ENCODE assay signal across 18 cellular contexts in the genomic region with DNA sequence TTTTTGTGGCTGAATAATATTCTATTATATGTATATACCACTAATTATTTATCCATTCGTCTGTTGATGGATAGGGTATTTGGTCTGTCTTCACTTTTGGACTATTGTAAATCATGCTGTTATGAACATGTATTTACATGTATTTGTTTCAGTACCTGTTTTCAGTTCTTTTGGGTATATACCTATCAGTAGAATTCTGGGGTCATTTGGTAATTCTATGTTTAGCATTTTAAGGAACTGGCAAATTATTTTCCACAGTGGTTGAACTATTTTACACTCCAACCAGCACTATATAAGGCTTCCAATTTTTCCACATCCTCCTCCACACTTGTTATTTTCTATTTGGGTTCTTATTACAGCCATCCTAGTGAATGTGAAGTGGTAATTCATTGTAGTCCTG. TPM values are rescaled to one million over a fixed set of nuclear protein-coding genes. Genes with fewer than 3 reads are reported as not detected.
DNase-seq lines count a peak whose midpoint lies in the region; ATAC-seq and TF ChIP-seq lines count a peak whose summit lies in the region.
"Had no signal": no experiment of that assay in that cellular context is flagged by ENCODE, and none has a peak within 500 bp of the region (broad histone marks: within the 10 kb centered on the region; RNA-seq: fewer than 3 reads in every experiment).

No MANE protein-coding gene starts in this region.

- CTCF ChIA-PET in activated B cell treated with CpG ODN at 0.5 μM for 24 hours (lab: Charles Lee) (no interaction called here), OCI-LY7 (lab: Charles Lee; ENCODE audit: unreplicated experiment) (no interaction called here)

- H3K79me2 ChIP-seq in OCI-LY7 (ENCODE audit: insufficient read depth, low read depth, low read length) = peaks cover 9% of the 10 kb centered on the region; the same call in 1 of the 2 replicates

- H3K9me3 ChIP-seq in spleen (peaks cover 3 to 63% (median 55%) of the 10 kb centered on the region in 8 donors), OCI-LY7 (ENCODE audit: low read length) (peaks cover 49% of the 10 kb centered on the region)

- H3K36me3 ChIP-seq in spleen (peaks cover 0 to 56% (median 8%) of the 10 kb centered on the region in 6 donors), OCI-LY7 (ENCODE audit: insufficient read depth, low read length) (peaks cover 27% of the 10 kb centered on the region; the same call in 1 of the 2 replicates)
- H3K36me3 ChIP-seq: MG63 had no signal

- TF ChIP-seq CTCF in activated B cell treated with CpG ODN at 0.5 μM for 24 hours (IDR thresholded peaks at IDR 0.05) (no peak), spleen (IDR thresholded peaks at IDR 0.05 in 8 of 11, conservative IDR thresholded peaks at IDR 0.05 in 3 of 11) (no peak), OCI-LY7 (conservative IDR thresholded peaks at IDR 0.05; ENCODE audit: low read length) (no peak)

- no peaks in the 10 kb centered on the region for H3K27me3 Mint-ChIP-seq in activated B cell treated with CpG ODN at 0.5 μM for 24 hours
- H3K27me3 Mint-ChIP-seq in naive thymus-derived CD8-positive, alpha-beta T cell = no peaks in the 10 kb centered on the region

- no peak overlapping the region for H3K4me2 ChIP-seq in OCI-LY7 (ENCODE audit: low read length)

- no TSS peak for BruUV-seq in OCI-LY7 (replicated peaks; lab: Mats Ljungman, UMichigan)

- H3K27me3 ChIP-seq in spleen (replicated peaks in 1 of 7) = no peaks in the 10 kb centered on the region
- H3K27me3 ChIP-seq: MG63 had no signal

- H3K4me3 ChIP-seq in spleen (no peak overlapping the region), OCI-LY7 (ENCODE audit: low read depth, low read length, poor library complexity, severe bottlenecking) (no peak overlapping the region)
- H3K4me3 ChIP-seq: MG63 had no signal

- DNase-seq in activated B cell treated with CpG ODN at 0.5 μM for 24 hours (no peak), spleen (no peak), erythroblast (lab: John Stamatoyannopoulos, UW) (no peak), OCI-LY7 (ENCODE audit: low spot score) (no peak)
- no peak for DNase-seq in naive thymus-derived CD8-positive, alpha-beta T cell
- DNase-seq: activated CD4-positive, alpha-beta T cell treated with anti-CD3 and anti-CD28 coated beads, Interleukin-2, amount 50 U/mL, for 1 hour; Caco-2; foreskin melanocyte; MG63; NCI-H2029 treated with DMSO at 0.1 percent for 48 hours; NCI-H510A; stimulated activated CD4-positive, alpha-beta T cell treated with anti-CD3 and anti-CD28 coated beads, Interleukin-4, amount 100 ng/mL, for 4 hours had no signal

- POLR2A ChIA-PET in activated B cell treated with CpG ODN at 0.5 μM for 24 hours (lab: Charles Lee) = no interaction called here
- POLR2A ChIA-PET in naive thymus-derived CD8-positive, alpha-beta T cell (lab: Charles Lee) = no interaction called here
- POLR2A ChIA-PET in OCI-LY7 (lab: Charles Lee) = no interaction called here

- TF ChIP-seq POLR2A in spleen (IDR thresholded peaks at IDR 0.05) (no peak), erythroblast (IDR thresholded peaks at IDR 0.05; ENCODE audit: low read length) (no peak)

- intact Hi-C loops in activated B cell treated with CpG ODN at 0.5 μM for 24 hours (cut with micrococcal nuclease) = loop anchor here (1.0 kb wide), 1 partner anchor 9 kb away; no protein-coding TSS in a partner anchor
- intact Hi-C loops in spleen (cut with DNase I; ENCODE audit: low total_unique reads) = no loop called here
- intact Hi-C loops in OCI-LY7 (cut with micrococcal nuclease; ENCODE audit: unreplicated experiment) = no loop called here

- H3K4me1 ChIP-seq in spleen (peaks cover 0 to 50% (median 10%) of the 10 kb centered on the region in 6 donors), OCI-LY7 (ENCODE audit: insufficient read depth, low read length, poor library complexity, severe bottlenecking) (no peaks in the 10 kb centered on the region)
- H3K4me1 ChIP-seq: Caco-2 had no signal

- WGBS in spleen, 5 donors = 83 to 94% (median 86%) methylated on average over 1 of the region's 1 CpG

- no peaks in the 10 kb centered on the region for H3K9me2 ChIP-seq in OCI-LY7 (ENCODE audit: insufficient read depth, low read length)

- ATAC-seq in GM18858 (IDR thresholded peaks at IDR 0.05; ENCODE audit: unreplicated experiment) = peak; percentile 63
- ATAC-seq in GM21515 (IDR thresholded peaks at IDR 0.05; ENCODE audit: unreplicated experiment) = peak; percentile 47
- ATAC-seq in HG02981 (IDR thresholded peaks at IDR 0.05; ENCODE audit: unreplicated experiment) = peak; percentile 72
- peak; percentile 58 for ATAC-seq in activated B cell treated with CpG ODN at 0.5 μM for 24 hours (ENCODE audit: low read depth)
- no peak for ATAC-seq in naive thymus-derived CD8-positive, alpha-beta T cell
- ATAC-seq: activated naive CD4-positive, alpha-beta T cell treated with anti-CD3 and anti-CD28 coated beads, Interleukin-2, amount 50 U/mL, for 72 hours; left lobe of liver had no signal

- H3K27ac ChIP-seq in spleen (no peak overlapping the region), OCI-LY7 (ENCODE audit: low read depth, low read length, poor library complexity, severe bottlenecking) (no peak overlapping the region)

- no peak overlapping the region for H2AFZ ChIP-seq in OCI-LY7 (ENCODE audit: low read length)

- H3K36me3 Mint-ChIP-seq in activated B cell treated with CpG ODN at 0.5 μM for 24 hours (ENCODE audit: low read depth) = peaks cover 91% of the 10 kb centered on the region
- peaks cover 0 to 46% (median 39%) of the 10 kb centered on the region in 3 donors for H3K36me3 Mint-ChIP-seq in naive thymus-derived CD8-positive, alpha-beta T cell
- H3K36me3 Mint-ChIP-seq: brain had no signal

- H3K4me1 Mint-ChIP-seq in activated B cell treated with CpG ODN at 0.5 μM for 24 hours = peaks cover 76% of the 10 kb centered on the region
- peaks cover 5 to 57% (median 17%) of the 10 kb centered on the region in 4 donors for H3K4me1 Mint-ChIP-seq in naive thymus-derived CD8-positive, alpha-beta T cell
- H3K4me1 Mint-ChIP-seq: brain had no signal

- H3K4me3 Mint-ChIP-seq in activated B cell treated with CpG ODN at 0.5 μM for 24 hours = no peak overlapping the region
- H3K4me3 Mint-ChIP-seq in naive thymus-derived CD8-positive, alpha-beta T cell = no peak overlapping the region
- H3K4me3 Mint-ChIP-seq: brain had no signal

- H3K27ac Mint-ChIP-seq in activated B cell treated with CpG ODN at 0.5 μM for 24 hours = peak overlapping the region; percentile 50
- H3K27ac Mint-ChIP-seq in naive thymus-derived CD8-positive, alpha-beta T cell = no peak overlapping the region
- H3K27ac Mint-ChIP-seq: activated naive CD4-positive, alpha-beta T cell treated with anti-CD3 and anti-CD28 coated beads, Interleukin-2, amount 50 U/mL, for 72 hours; brain had no signal

- H4K20me1 ChIP-seq in OCI-LY7 (ENCODE audit: insufficient read depth, low read length) = no peaks in the 10 kb centered on the region

- peaks cover 36% of the 10 kb centered on the region for H3K9me3 Mint-ChIP-seq in activated B cell treated with CpG ODN at 0.5 μM for 24 hours
- peaks cover 13 to 51% (median 33%) of the 10 kb centered on the region in 9 donors for H3K9me3 Mint-ChIP-seq in naive thymus-derived CD8-positive, alpha-beta T cell

RNA-seq across cellular contexts. Expression of a gene that starts 12.4 kb away (rescaled TPM):
- total RNA-seq in activated B cell treated with CpG ODN at 0.5 μM for 24 hours (130 and 150 TPM in 2 replicates), spleen (100 to 1,000 TPM in 6 of 7 donors, 10 to 100 TPM in 1; 84.6 to 152 (median 122) TPM), OCI-LY7 (2022) (64.9 and 78.0 TPM in 2 replicates)
- 10 to 100 TPM; 59.5 to 65.8 TPM for total RNA-seq in naive thymus-derived CD8-positive, alpha-beta T cell
- 10 to 100 TPM; 32.7 to 43.8 (median 34.7) TPM for polyA plus RNA-seq in naive thymus-derived CD8-positive, alpha-beta T cell
- polyA plus RNA-seq in spleen = 10 to 100 TPM; 37.5 to 44.7 (median 44.4) TPM
- total RNA-seq in OCI-LY7 (2014; rRNA removed; shearing (Covaris generic)) = 43.4 and 52.6 TPM in 2 replicates

Comparison
In these comparisons a context has a peak if more than half of its experiments do, and no peak if none do; other contexts are left out.
1. ATAC-seq: peak in GM18858 (single experiment), GM21515 (single experiment), HG02981 (single experiment) and activated B cell treated with CpG ODN at 0.5 μM for 24 hours (single experiment); none in naive thymus-derived CD8-positive, alpha-beta T cell (0 of 2).